Comparison of ENCODE assay signal across 8 cellular contexts in genomic region chr10:103592186-103593021, GRCh38.
DNase-seq lines count a peak whose midpoint lies in the region; FAIRE-seq and TF ChIP-seq lines count a peak whose summit lies in the region.

No MANE protein-coding gene starts in this region.

- peak; percentile 30 for FAIRE-seq in urothelium cell line (lab: Jason Lieb, UNC)

- no peaks in the 10 kb centered on the region for H3K4me1 ChIP-seq in A673 (ENCODE audit: insufficient read depth, low read length, poor library complexity, severe bottlenecking)

- H3K36me3 Mint-ChIP-seq in T-helper 2 cell treated with Interferon-gamma antibody and Interleukin-4, amounts not matched to agents 5 μg/mL and 100 μg/mL, for 36 hours (ENCODE audit: low read depth): no peaks in the 10 kb centered on the region
- peaks cover 8% of the 10 kb centered on the region for H3K36me3 Mint-ChIP-seq in mesothelial cell of epicardium

- intact Hi-C loops in A673 (cut with micrococcal nuclease; ENCODE audit: unreplicated experiment): loop anchor here (2.0 to 10.0 kb wide), 2 partner anchors 176 to 612 kb away; no protein-coding TSS in a partner anchor

- no TSS peak for BruUV-seq in A673 (replicated peaks; lab: Mats Ljungman, UMichigan)

- CTCF ChIA-PET in A673 (lab: Charles Lee): interaction anchor here (0.9 to 1.0 kb wide), 3 partner anchors 14 to 176 kb away, joined by 3 to 6 read pairs (median 6); no protein-coding TSS in a partner anchor

- H3K4me1 Mint-ChIP-seq in T-helper 2 cell treated with Interferon-gamma antibody and Interleukin-4, amounts not matched to agents 5 μg/mL and 100 μg/mL, for 36 hours (ENCODE audit: low read depth): no peaks in the 10 kb centered on the region
- peaks cover under 1% of the 10 kb centered on the region for H3K4me1 Mint-ChIP-seq in mesothelial cell of epicardium

- TF ChIP-seq CTCF in A673 (conservative IDR thresholded peaks at IDR 0.05; ENCODE audit: low read depth, low read length): peak; percentile 75
- TF ChIP-seq CTCF in GM12875 (IDR thresholded peaks at IDR 0.05; ENCODE audit: borderline replicate concordance, insufficient read depth, low read depth, low read length): peak; percentile 89
- peak; percentile 75 for TF ChIP-seq CTCF in choroid plexus epithelial cell (conservative IDR thresholded peaks at IDR 0.05; ENCODE audit: low read depth, low read length)
- peak; percentile 44 for TF ChIP-seq CTCF in mesothelial cell of epicardium (IDR thresholded peaks at IDR 0.05; ENCODE audit: unreplicated experiment)

- H3K9me3 Mint-ChIP-seq in T-helper 2 cell treated with Interferon-gamma antibody and Interleukin-4, amounts not matched to agents 5 μg/mL and 100 μg/mL, for 36 hours: no peaks in the 10 kb centered on the region
- peaks cover 4% of the 10 kb centered on the region for H3K9me3 Mint-ChIP-seq in mesothelial cell of epicardium

- H3K4me3 ChIP-seq in A673 (ENCODE audit: low read depth, low read length, poor library complexity, severe bottlenecking) (no peak overlapping the region), GM12875 (ENCODE audit: low read depth, low read length) (no peak overlapping the region), choroid plexus epithelial cell (ENCODE audit: low read depth, low read length) (no peak overlapping the region)

- no peaks in the 10 kb centered on the region for H3K27me3 ChIP-seq in A673 (replicated peaks; ENCODE audit: insufficient read depth, low read depth, low read length, poor library complexity)

- no peaks in the 10 kb centered on the region for H3K27me3 Mint-ChIP-seq in T-helper 2 cell treated with Interferon-gamma antibody and Interleukin-4, amounts not matched to agents 5 μg/mL and 100 μg/mL, for 36 hours (ENCODE audit: low read depth)
- H3K27me3 Mint-ChIP-seq in mesothelial cell of epicardium (ENCODE audit: low read depth): no peaks in the 10 kb centered on the region

- POLR2A ChIA-PET in A673 (lab: Charles Lee; ENCODE audit: low non-redundant PET): no interaction called here

- DNase-seq in A673 (ENCODE audit: low spot score): peak; percentile 51
- DNase-seq in HK-2 (ENCODE audit: unreplicated experiment): peak; percentile 60
- DNase-seq in T-helper 2 cell treated with Interferon-gamma antibody and Interleukin-4, amounts not matched to agents 5 μg/mL and 100 μg/mL, for 36 hours (ENCODE audit: low spot score): peak; percentile 13
- peak; percentile 59 for DNase-seq in choroid plexus epithelial cell (ENCODE audit: low read depth)
- DNase-seq in mesothelial cell of epicardium (ENCODE audit: low spot score in 2 of 2, unreplicated experiment in 2 of 2): peak in 1 of 2 experiments; percentile 59
- DNase-seq in urothelium cell line (ENCODE audit: low spot score): peak; percentile 81
- DNase-seq in DMS79 (lab: John Stamatoyannopoulos, UW): no peak

- H3K9me3 ChIP-seq in A673 (ENCODE audit: low read depth, low read length, poor library complexity, severe bottlenecking): no peaks in the 10 kb centered on the region

- no peak overlapping the region for H3K4me3 Mint-ChIP-seq in T-helper 2 cell treated with Interferon-gamma antibody and Interleukin-4, amounts not matched to agents 5 μg/mL and 100 μg/mL, for 36 hours
- H3K4me3 Mint-ChIP-seq in mesothelial cell of epicardium: no peak overlapping the region

- H3K27ac ChIP-seq in A673 (ENCODE audit: low read depth, low read length, poor library complexity, severe bottlenecking): no peak overlapping the region

- H3K36me3 ChIP-seq in A673 (ENCODE audit: insufficient read depth, low read length, poor library complexity, severe bottlenecking): no peaks in the 10 kb centered on the region

- H3K27ac Mint-ChIP-seq in T-helper 2 cell treated with Interferon-gamma antibody and Interleukin-4, amounts not matched to agents 5 μg/mL and 100 μg/mL, for 36 hours: no peak overlapping the region
- no peak overlapping the region for H3K27ac Mint-ChIP-seq in mesothelial cell of epicardium
